Comparison of ENCODE assay signal across 18 cellular contexts in genomic region chr2:3466966-3467365, GRCh38.
"Had no signal": no experiment of that assay in that cellular context is flagged by ENCODE, and none has a peak within 500 bp of the region (broad histone marks: within the 10 kb centered on the region; RNA-seq: fewer than 3 reads in every experiment).

No MANE protein-coding gene starts in this region.

- H3K79me2 ChIP-seq: hepatocyte had no signal

- H3K4me2 ChIP-seq: hepatocyte had no signal

- H2AFZ ChIP-seq: hepatocyte had no signal

- H3K9me3 ChIP-seq: gastroesophageal sphincter, prostate gland had no signal

- ATAC-seq: activated CD4-positive, CD25-positive, alpha-beta regulatory T cell treated with anti-CD3 and anti-CD28 coated beads, Interleukin-2, amount 50 U/mL, for 24 hours; gastroesophageal sphincter; left lobe of liver; sciatic nerve; stimulated activated effector memory CD8-positive, alpha-beta T cell treated with anti-CD3 and anti-CD28 coated beads, Interleukin-12 subunit alpha, Interleukin-12 subunit beta, amount 100 ng/mL, for 72 hours had no signal

- DNase-seq: activated CD4-positive, alpha-beta T cell treated with anti-CD3 and anti-CD28 coated beads, Interleukin-2, amount 50 U/mL, for 1 hour; activated CD8-positive, alpha-beta memory T cell treated with anti-CD3 and anti-CD28 coated beads for 24 hours; activated gamma-delta T cell treated with Interleukin-2 at 50 U/mL for 16 hours; amygdala; endodermal cell; islet precursor cell; mesendoderm; nucleus accumbens; T-helper 9 cell had no signal

- H3K4me3 ChIP-seq: dorsolateral prefrontal cortex, gastroesophageal sphincter, hepatocyte, prostate gland had no signal

- FAIRE-seq: urothelium cell line had no signal

- H3K27me3 ChIP-seq: dorsolateral prefrontal cortex, gastroesophageal sphincter, hepatocyte had no signal
